In the genomic region with DNA sequence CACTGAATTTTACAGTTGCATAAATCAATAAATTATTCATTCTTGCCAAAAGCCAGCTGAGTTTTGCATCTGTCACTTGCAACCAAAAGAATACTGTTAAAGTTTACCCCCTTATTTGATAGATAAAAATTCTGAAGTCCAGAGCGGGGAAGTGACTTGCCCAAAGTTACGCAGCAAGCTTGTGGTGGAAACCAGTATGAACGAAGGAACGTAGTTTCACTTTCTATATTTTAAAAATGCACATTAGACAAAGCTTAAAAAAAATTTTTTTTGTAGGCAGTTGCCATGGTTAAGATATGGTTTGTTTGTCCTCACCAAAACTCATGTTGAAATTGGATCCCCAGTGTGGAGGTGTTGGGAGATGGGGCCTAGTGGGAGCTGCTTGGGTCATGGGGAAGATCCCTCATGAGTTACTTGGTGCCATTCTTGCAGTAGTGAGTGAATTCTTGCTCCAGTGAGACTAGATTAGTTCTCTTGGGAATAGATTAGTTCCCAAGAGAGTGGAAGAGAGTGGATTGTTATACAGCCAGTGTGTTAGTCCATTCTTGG, we compare ENCODE assay signal across 32 cellular contexts. TPM values are rescaled to one million over a fixed set of nuclear protein-coding genes. Genes with fewer than 3 reads are reported as not detected.
DNase-seq lines count a peak whose midpoint lies in the region; ATAC-seq and TF ChIP-seq lines count a peak whose summit lies in the region.
"Had no signal": no experiment of that assay in that cellular context is flagged by ENCODE, and none has a peak within 500 bp of the region (broad histone marks: within the 10 kb centered on the region; RNA-seq: fewer than 3 reads in every experiment).

No MANE protein-coding gene starts in this region.

- POLR2A ChIA-PET in activated CD8-positive, alpha-beta T cell treated with anti-CD3 and anti-CD28 coated beads, Interleukin-2, amount 10 ng/mL, durations not matched to agents 7 days and 5 days (lab: Charles Lee) = no interaction called here
- POLR2A ChIA-PET in activated CD8-positive, alpha-beta T cell treated with anti-CD3 and anti-CD28 coated beads for 36 hours (lab: Charles Lee) = no interaction called here

- H3K79me2 ChIP-seq in OCI-LY3 (ENCODE audit: low read length) = no peaks in the 10 kb centered on the region
- H3K79me2 ChIP-seq: hepatocyte had no signal

- CTCF ChIA-PET in activated CD8-positive, alpha-beta T cell treated with anti-CD3 and anti-CD28 coated beads, Interleukin-2, amount 10 ng/mL, durations not matched to agents 7 days and 5 days (lab: Charles Lee) = no interaction called here
- CTCF ChIA-PET in activated CD8-positive, alpha-beta T cell treated with anti-CD3 and anti-CD28 coated beads for 36 hours (lab: Charles Lee) = no interaction called here

- H3K4me2 ChIP-seq in OCI-LY3 (ENCODE audit: low read length) = peak overlapping the region; percentile 67
- H3K4me2 ChIP-seq: hepatocyte had no signal

- H3K4me3 ChIP-seq in OCI-LY3 (ENCODE audit: low read length) = peak overlapping the region; percentile 63
- H3K4me3 ChIP-seq: gastroesophageal sphincter, HAP-1, hepatocyte, pancreas, tibial nerve had no signal

- H4K20me1 ChIP-seq in OCI-LY3 (ENCODE audit: insufficient read depth, low read length) = no peaks in the 10 kb centered on the region

- no peak overlapping the region for H3K27ac ChIP-seq in OCI-LY3 (ENCODE audit: low read length)
- H3K27ac ChIP-seq: gastroesophageal sphincter, hepatocyte, pancreas, tibial nerve had no signal

- H3K9me3 ChIP-seq in OCI-LY3 (ENCODE audit: insufficient read depth, low read length) = no peaks in the 10 kb centered on the region
- H3K9me3 ChIP-seq: BE2C, gastroesophageal sphincter, HAP-1, pancreas, tibial nerve had no signal

- H3K4me3 Mint-ChIP-seq in activated CD8-positive, alpha-beta T cell treated with anti-CD3 and anti-CD28 coated beads, Interleukin-2, amount 10 ng/mL, durations not matched to agents 7 days and 5 days = peak overlapping the region; percentile 32
- no peak overlapping the region for H3K4me3 Mint-ChIP-seq in activated CD8-positive, alpha-beta T cell treated with anti-CD3 and anti-CD28 coated beads for 36 hours
- peak overlapping the region; percentile 12 for H3K4me3 Mint-ChIP-seq in central memory CD8-positive, alpha-beta T cell
- H3K4me3 Mint-ChIP-seq: activated naive CD8-positive, alpha-beta T cell treated with anti-CD3 and anti-CD28 coated beads, Interleukin-2, amount 50 U/mL, for 24 hours; neural crest cell had no signal

- peak overlapping the region; percentile 29; the same call in 1 of the 2 replicates for H2AFZ ChIP-seq in OCI-LY3 (ENCODE audit: low read depth, low read length)
- H2AFZ ChIP-seq: hepatocyte had no signal

- DNase-seq in activated CD8-positive, alpha-beta T cell treated with anti-CD3 and anti-CD28 coated beads, Interleukin-2, amount 10 ng/mL, durations not matched to agents 7 days and 5 days = no peak
- DNase-seq in activated CD8-positive, alpha-beta T cell treated with anti-CD3 and anti-CD28 coated beads for 36 hours = no peak
- DNase-seq in central memory CD8-positive, alpha-beta T cell (ENCODE audit: low spot score in 2 of 2) = no peak
- DNase-seq in SW480 (ENCODE audit: low spot score) = no peak
- DNase-seq in SKM-1 treated with dmso at 0.1 percent for 144 hours (lab: John Stamatoyannopoulos, UW; ENCODE audit: unreplicated experiment) = no peak
- DNase-seq: activated CD4-positive, alpha-beta T cell treated with anti-CD3 and anti-CD28 coated beads, Interleukin-2, amount 50 U/mL, for 48 hours; activated CD4-positive, CD25-positive, alpha-beta regulatory T cell; activated effector memory CD4-positive, alpha-beta T cell treated with Interleukin-2 at 50 U/mL for 16 hours; activated naive CD8-positive, alpha-beta T cell treated with anti-CD3 and anti-CD28 coated beads, Interleukin-2, amount 50 U/mL, for 24 hours; activated T-cell treated with anti-CD3 and anti-CD28 coated beads for 4 hours; BE2C; COR-L47; DMS53; GDM1; KBM-7; left colon; mammary epithelial cell; NCI-H1694; NCI-H526; pancreas; small intestine; SW 1271 had no signal

- no peak for TF ChIP-seq CTCF in activated CD8-positive, alpha-beta T cell treated with anti-CD3 and anti-CD28 coated beads for 36 hours (IDR thresholded peaks at IDR 0.05)
- TF ChIP-seq CTCF in OCI-LY3 (IDR thresholded peaks at IDR 0.05; ENCODE audit: low read depth, low read length) = no peak

- no peaks in the 10 kb centered on the region for H3K9me3 Mint-ChIP-seq in activated CD8-positive, alpha-beta T cell treated with anti-CD3 and anti-CD28 coated beads, Interleukin-2, amount 10 ng/mL, durations not matched to agents 7 days and 5 days (ENCODE audit: insufficient read depth)
- H3K9me3 Mint-ChIP-seq in activated CD8-positive, alpha-beta T cell treated with anti-CD3 and anti-CD28 coated beads for 36 hours = peaks cover 3% of the 10 kb centered on the region
- no peaks in the 10 kb centered on the region for H3K9me3 Mint-ChIP-seq in central memory CD8-positive, alpha-beta T cell
- H3K9me3 Mint-ChIP-seq: activated naive CD8-positive, alpha-beta T cell treated with anti-CD3 and anti-CD28 coated beads, Interleukin-2, amount 50 U/mL, for 24 hours; neural crest cell had no signal

- ATAC-seq in activated CD8-positive, alpha-beta T cell treated with anti-CD3 and anti-CD28 coated beads, Interleukin-2, amount 10 ng/mL, durations not matched to agents 7 days and 5 days = no peak
- no peak for ATAC-seq in activated CD8-positive, alpha-beta T cell treated with anti-CD3 and anti-CD28 coated beads for 36 hours
- peak; percentile 61 for ATAC-seq in HG03342 (IDR thresholded peaks at IDR 0.05; ENCODE audit: unreplicated experiment)
- ATAC-seq in central memory CD8-positive, alpha-beta T cell (replicated peaks; ENCODE audit: extremely low read depth, poor library complexity, severe bottlenecking) = no peak
- ATAC-seq in HG02642 (IDR thresholded peaks at IDR 0.05; ENCODE audit: poor library complexity, unreplicated experiment) = no peak
- ATAC-seq: activated naive CD8-positive, alpha-beta T cell treated with anti-CD3 and anti-CD28 coated beads, Interleukin-2, amount 50 U/mL, for 24 hours; gastroesophageal sphincter; left colon; pancreas; Right ventricle myocardium inferior had no signal

- peaks cover 6% of the 10 kb centered on the region for H3K27me3 Mint-ChIP-seq in activated CD8-positive, alpha-beta T cell treated with anti-CD3 and anti-CD28 coated beads, Interleukin-2, amount 10 ng/mL, durations not matched to agents 7 days and 5 days (ENCODE audit: low read depth)
- H3K27me3 Mint-ChIP-seq in activated CD8-positive, alpha-beta T cell treated with anti-CD3 and anti-CD28 coated beads for 36 hours = peaks cover 2% of the 10 kb centered on the region
- peaks cover 13% of the 10 kb centered on the region for H3K27me3 Mint-ChIP-seq in central memory CD8-positive, alpha-beta T cell

- H3K36me3 ChIP-seq in OCI-LY3 (replicated peaks; ENCODE audit: low read depth, low read length) = no peaks in the 10 kb centered on the region
- H3K36me3 ChIP-seq: BE2C, gastroesophageal sphincter, HAP-1, pancreas, tibial nerve had no signal

- no peaks in the 10 kb centered on the region for H3K36me3 Mint-ChIP-seq in activated CD8-positive, alpha-beta T cell treated with anti-CD3 and anti-CD28 coated beads, Interleukin-2, amount 10 ng/mL, durations not matched to agents 7 days and 5 days (ENCODE audit: low read depth)
- H3K36me3 Mint-ChIP-seq in activated CD8-positive, alpha-beta T cell treated with anti-CD3 and anti-CD28 coated beads for 36 hours (ENCODE audit: low read depth) = no peaks in the 10 kb centered on the region
- H3K36me3 Mint-ChIP-seq in central memory CD8-positive, alpha-beta T cell (ENCODE audit: insufficient read depth) = no peaks in the 10 kb centered on the region

- peaks cover 24% of the 10 kb centered on the region for H3K4me1 ChIP-seq in OCI-LY3 (ENCODE audit: low read length)
- H3K4me1 ChIP-seq: BE2C, gastroesophageal sphincter, HAP-1, pancreas, tibial nerve had no signal

- H3K9ac ChIP-seq in OCI-LY3 (ENCODE audit: low read length) = no peak overlapping the region

- peaks cover 23% of the 10 kb centered on the region for H3K27me3 ChIP-seq in OCI-LY3 (ENCODE audit: low read depth, low read length)
- H3K27me3 ChIP-seq: hepatocyte, pancreas, tibial nerve had no signal

- intact Hi-C loops in activated CD8-positive, alpha-beta T cell treated with anti-CD3 and anti-CD28 coated beads for 36 hours (cut with micrococcal nuclease) = no loop called here

- H3K27ac Mint-ChIP-seq in activated CD8-positive, alpha-beta T cell treated with anti-CD3 and anti-CD28 coated beads, Interleukin-2, amount 10 ng/mL, durations not matched to agents 7 days and 5 days = peak overlapping the region; percentile 6
- H3K27ac Mint-ChIP-seq in activated CD8-positive, alpha-beta T cell treated with anti-CD3 and anti-CD28 coated beads for 36 hours = no peak overlapping the region
- H3K27ac Mint-ChIP-seq in central memory CD8-positive, alpha-beta T cell (ENCODE audit: low read depth) = no peak overlapping the region
- H3K27ac Mint-ChIP-seq: activated naive CD8-positive, alpha-beta T cell treated with anti-CD3 and anti-CD28 coated beads, Interleukin-2, amount 50 U/mL, for 24 hours had no signal

- H3K4me1 Mint-ChIP-seq in activated CD8-positive, alpha-beta T cell treated with anti-CD3 and anti-CD28 coated beads, Interleukin-2, amount 10 ng/mL, durations not matched to agents 7 days and 5 days (ENCODE audit: low read depth) = peaks cover 2% of the 10 kb centered on the region
- no peaks in the 10 kb centered on the region for H3K4me1 Mint-ChIP-seq in activated CD8-positive, alpha-beta T cell treated with anti-CD3 and anti-CD28 coated beads for 36 hours (ENCODE audit: low read depth)
- no peaks in the 10 kb centered on the region for H3K4me1 Mint-ChIP-seq in central memory CD8-positive, alpha-beta T cell

RNA-seq across cellular contexts. Expression of a gene that starts 46.3 kb away (rescaled TPM):
- not detected for total RNA-seq in activated CD8-positive, alpha-beta T cell treated with anti-CD3 and anti-CD28 coated beads, Interleukin-2, amount 10 ng/mL, durations not matched to agents 7 days and 5 days
- total RNA-seq in activated CD8-positive, alpha-beta T cell treated with anti-CD3 and anti-CD28 coated beads for 36 hours = not detected
- total RNA-seq: dermis microvascular lymphatic vessel endothelial cell, mammary epithelial cell had no signal
